In genomic region chr4:16029329-16029728, GRCh38 we compare ENCODE assay signal across 13 cellular contexts. TPM values are rescaled to one million over a fixed set of nuclear protein-coding genes. Genes with fewer than 3 reads are reported as not detected.
DNase-seq lines count a peak whose midpoint lies in the region; ATAC-seq, FAIRE-seq and TF ChIP-seq lines count a peak whose summit lies in the region.
"Had no signal": no experiment of that assay in that cellular context is flagged by ENCODE, and none has a peak within 500 bp of the region (broad histone marks: within the 10 kb centered on the region; RNA-seq: fewer than 3 reads in every experiment).

No MANE protein-coding gene starts in this region.

- no peak overlapping the region for H2AK9ac ChIP-seq in IMR-90 (replicated peaks; ENCODE audit: low read depth, low read length, poor library complexity)

- peaks cover 9% of the 10 kb centered on the region for H3K27me3 ChIP-seq in IMR-90 (ENCODE audit: control insufficient read depth, insufficient read depth, low read length)
- H3K27me3 ChIP-seq: sigmoid colon had no signal

- peak overlapping the region; percentile 47; the same call in 1 of the 3 replicates for H2BK15ac ChIP-seq in IMR-90 (ENCODE audit: low read depth, low read length)

- peak; percentile 20 for DNase-seq in AG20443 (ENCODE audit: low spot score)
- DNase-seq in IMR-90: peak; percentile 79
- DNase-seq in chondrocyte (ENCODE audit: low spot score): no peak
- DNase-seq in mesothelial cell of epicardium (ENCODE audit: low spot score in 2 of 2, unreplicated experiment in 2 of 2): no peak
- DNase-seq in SW480 (ENCODE audit: low spot score): no peak
- no peak for DNase-seq in H54 (ENCODE audit: insufficient read length, low spot score)
- DNase-seq in mesenteric fat pad (ENCODE audit: low spot score): no peak
- no peak for DNase-seq in NCI-H1092 (lab: John Stamatoyannopoulos, UW)
- DNase-seq: MV-4-11; NK-92 treated with Interleukin-12 subunit alpha and Interleukin-12 subunit beta, amount 100 ng/mL, for 24 hours; sigmoid colon; T-helper 1 cell had no signal

- no CpG with 5 or more reads among the region's 4 CpGs for WGBS in IMR-90 (ENCODE audit: extremely low coverage in 2 of 2, insufficient read length in 1 of 2), 2 experiments

- H2BK5ac ChIP-seq in IMR-90 (ENCODE audit: low read depth, low read length, poor library complexity, severe bottlenecking): peak overlapping the region; percentile 60

- in situ Hi-C loops in IMR-90 (cut with MboI; ENCODE audit: low sequenced_read_pairs): no loop called here

- H2BK120ac ChIP-seq in IMR-90 (ENCODE audit: low read depth, low read length): no peak overlapping the region

- no peak for TF ChIP-seq CTCF in IMR-90 (conservative IDR thresholded peaks at IDR 0.05; ENCODE audit: low read depth, low read length)
- TF ChIP-seq CTCF in chondrocyte (IDR thresholded peaks at IDR 0.05): no peak
- no peak for TF ChIP-seq CTCF in mesothelial cell of epicardium (IDR thresholded peaks at IDR 0.05; ENCODE audit: unreplicated experiment)

- H3K4me3 Mint-ChIP-seq in chondrocyte (ENCODE audit: unreplicated experiment) (peak overlapping the region; percentile 34), mesothelial cell of epicardium (no peak overlapping the region)

- H3K4me2 ChIP-seq in IMR-90 (ENCODE audit: low read depth, low read length): peak overlapping the region; percentile 28

- H3K4ac ChIP-seq in IMR-90 (ENCODE audit: low read depth, low read length): no peak overlapping the region

- H3K9me3 ChIP-seq in IMR-90 (ENCODE audit: control insufficient read depth, insufficient read depth, low read length): no peaks in the 10 kb centered on the region
- H3K9me3 ChIP-seq: sigmoid colon had no signal

- peak; percentile 76 for ATAC-seq in IMR-90 (ENCODE audit: low read depth)

- intact Hi-C loops in IMR-90 (cut with micrococcal nuclease): no loop called here

- H3K4me1 Mint-ChIP-seq in chondrocyte (ENCODE audit: low read depth): peaks cover 25% of the 10 kb centered on the region
- peaks cover 15% of the 10 kb centered on the region for H3K4me1 Mint-ChIP-seq in mesothelial cell of epicardium

- H3K36me3 Mint-ChIP-seq in chondrocyte (ENCODE audit: low read depth): no peaks in the 10 kb centered on the region
- H3K36me3 Mint-ChIP-seq in mesothelial cell of epicardium: no peaks in the 10 kb centered on the region

- TF ChIP-seq POLR2A in IMR-90 (IDR thresholded peaks at IDR 0.05; ENCODE audit: low read depth, low read length): no peak
- no peak for TF ChIP-seq POLR2A in H54 (IDR thresholded peaks at IDR 0.05; ENCODE audit: low read depth, low read length)

- no peaks in the 10 kb centered on the region for H3K36me3 ChIP-seq in IMR-90 (ENCODE audit: control insufficient read depth, insufficient read depth, low read length)
- H3K36me3 ChIP-seq: sigmoid colon had no signal

- no peaks in the 10 kb centered on the region for H4K20me1 ChIP-seq in IMR-90 (ENCODE audit: insufficient read depth, low read length)

- no peak overlapping the region for H3K4me3 ChIP-seq in IMR-90 (ENCODE audit: insufficient read depth, low read depth, low read length)
- H3K4me3 ChIP-seq: sigmoid colon had no signal

- no peak overlapping the region for H2AFZ ChIP-seq in IMR-90 (replicated peaks; ENCODE audit: low read length, poor library complexity)

- H3K27me3 Mint-ChIP-seq in chondrocyte (ENCODE audit: low read depth): peaks cover 2% of the 10 kb centered on the region
- H3K27me3 Mint-ChIP-seq in mesothelial cell of epicardium (ENCODE audit: low read depth): no peaks in the 10 kb centered on the region

- TF ChIP-seq RAD21 in IMR-90 (IDR thresholded peaks at IDR 0.05; ENCODE audit: low read length): no peak

- CTCF ChIA-PET in IMR-90 (lab: Yijun Ruan, JAX): interaction anchor here (0.5 to 1.2 kb wide), 8 partner anchors 103 to 971 kb away, joined by 3 to 5 read pairs (median 4); no protein-coding TSS in a partner anchor

- H3K79me1 ChIP-seq in IMR-90 (ENCODE audit: low read depth in 1 of 2, low read length in 2 of 2): no peaks in the 10 kb centered on the region

- peaks cover 4% of the 10 kb centered on the region; the same call in 1 of the 2 replicates for H3K4me1 ChIP-seq in IMR-90 (ENCODE audit: control insufficient read depth, insufficient read depth, low read length)

- H3K14ac ChIP-seq in IMR-90 (replicated peaks; ENCODE audit: low read depth, low read length): no peak overlapping the region

- no peak overlapping the region for H4K91ac ChIP-seq in IMR-90 (ENCODE audit: insufficient read depth, low read depth, low read length)

- no peak for FAIRE-seq in H54 (lab: Jason Lieb, UNC)
- FAIRE-seq: GM12891 had no signal

- H2BK20ac ChIP-seq in IMR-90 (ENCODE audit: low read depth, low read length): no peak overlapping the region

- no peak overlapping the region for H4K5ac ChIP-seq in IMR-90 (ENCODE audit: low read depth, low read length)

- H4K8ac ChIP-seq in IMR-90 (ENCODE audit: low read depth in 2 of 2, low read length in 2 of 2): no peak overlapping the region

- no peak overlapping the region for H2AK5ac ChIP-seq in IMR-90 (ENCODE audit: low read depth, low read length)

- dilution Hi-C loops in IMR-90 (cut with HindIII; ENCODE audit: low sequenced_read_pairs, unreplicated experiment): no loop called here

- no peak overlapping the region for H3K9ac ChIP-seq in IMR-90 (ENCODE audit: low read depth, low read length)

- H3K23ac ChIP-seq in IMR-90 (ENCODE audit: low read depth, low read length): no peak overlapping the region

- no peak overlapping the region for H3K27ac ChIP-seq in IMR-90 (ENCODE audit: insufficient read depth, low read length)
- H3K27ac ChIP-seq: sigmoid colon had no signal

- POLR2A ChIA-PET in IMR-90 (lab: Charles Lee; ENCODE audit: unreplicated experiment): no interaction called here

- H3K18ac ChIP-seq in IMR-90 (ENCODE audit: low read depth, low read length): peak overlapping the region; percentile 60; the same call in 1 of the 2 replicates

- peak overlapping the region; percentile 71 for H3K27ac Mint-ChIP-seq in chondrocyte (ENCODE audit: unreplicated experiment)
- H3K27ac Mint-ChIP-seq in mesothelial cell of epicardium: peak overlapping the region; percentile 6

- no peaks in the 10 kb centered on the region for H3K9me1 ChIP-seq in IMR-90 (ENCODE audit: insufficient read depth, low read length)

- H3K56ac ChIP-seq in IMR-90 (ENCODE audit: extremely low read depth, insufficient read depth, low read length): 0 out of 2 replicates have a peak overlapping the region, but pooled peaks have one; percentile 35

- BruUV-seq in IMR-90 (replicated peaks; lab: Mats Ljungman, UMichigan): no TSS peak

- no peaks in the 10 kb centered on the region for H3K9me3 Mint-ChIP-seq in chondrocyte (ENCODE audit: low read depth)
- H3K9me3 Mint-ChIP-seq in mesothelial cell of epicardium: no peaks in the 10 kb centered on the region

TF ChIP-seq in IMR-90, 13 proteins besides CTCF, POLR2A, EP300 and RAD21:
- TF ChIP-seq MAZ (IDR thresholded peaks at IDR 0.05; ENCODE audit: borderline replicate concordance, low read depth, low read length): 0 out of 2 replicates have a peak, but pooled peaks have one; percentile 21
- TF ChIP-seq FOS (IDR thresholded peaks at IDR 0.05; ENCODE audit: low read depth, low read length): no peak
TF ChIP-seq in IMR-90: peak in this region for 1.

RNA-seq across cellular contexts. Expression of gene PROM1, which starts 54.5 kb away (rescaled TPM):
- total RNA-seq in IMR-90 (2012; rRNA removed) (not detected in 2 replicates), chondrocyte (0.10 TPM in 1 of 3 replicates, not detected in the others), mesothelial cell of epicardium (11.6 to 13.7 TPM (median 12.4 TPM) in 3 replicates), mesenteric fat pad (0.35 TPM)
- not detected in 2 replicates for polyA plus RNA-seq in IMR-90 (2012; rRNA removed)
- polyA plus RNA-seq in IMR-90 (2012; cell fraction: cytosol; rRNA removed): not detected in 2 replicates
- polyA plus RNA-seq in IMR-90 (2012; cell fraction: nucleus; rRNA removed; ENCODE audit: low replicate concordance): not detected in 2 replicates

Comparison
In these comparisons a context has a peak if more than half of its experiments do, and no peak if none do; other contexts are left out.
1. DNase-seq: peak in AG20443 (single experiment) and IMR-90 (single experiment); none in chondrocyte (single experiment), mesothelial cell of epicardium (0 of 2), SW480 (single experiment), H54 (single experiment), mesenteric fat pad (single experiment) and NCI-H1092 (single experiment).